Comparison of ENCODE assay signal across 18 cellular contexts in genomic region chr16:75273054-75273925, GRCh38. TPM values are rescaled to one million over a fixed set of nuclear protein-coding genes. Genes with fewer than 3 reads are reported as not detected.
A peak's percentile ranks its signal among the peaks of the same experiment; 100 is the strongest.
DNase-seq lines count a peak whose midpoint lies in the region; ATAC-seq and TF ChIP-seq lines count a peak whose summit lies in the region.
"Had no signal": no experiment of that assay in that cellular context is flagged by ENCODE, and none has a peak within 500 bp of the region (broad histone marks: within the 10 kb centered on the region; RNA-seq: fewer than 3 reads in every experiment).

No MANE protein-coding gene starts in this region.

- BruUV-seq in mammary epithelial cell (replicated peaks; lab: Mats Ljungman, UMichigan) = no TSS peak

- H3K4me3 ChIP-seq in AG04450 (ENCODE audit: low read depth, low read length) (no peak overlapping the region), mammary epithelial cell (replicated peaks in 1 of 3; ENCODE audit: insufficient read depth in 1 of 3, low read depth in 2 of 3, low read length in 3 of 3) (no peak overlapping the region), thyroid gland (replicated peaks in 1 of 3) (no peak overlapping the region)
- H3K4me3 ChIP-seq: stomach had no signal

- H3K4me1 ChIP-seq in mammary epithelial cell (ENCODE audit: insufficient read depth, low read length) = peaks cover 17% of the 10 kb centered on the region
- peaks cover 0 to 2% of the 10 kb centered on the region in 2 donors for H3K4me1 ChIP-seq in thyroid gland

- no peak for TF ChIP-seq POLR2A in thyroid gland (IDR thresholded peaks at IDR 0.05)

- CTCF ChIA-PET in AG04450 (lab: Charles Lee) = interaction anchor here (0.5 kb wide), 1 partner anchor 11 kb away, joined by 5 read pairs; no protein-coding TSS in a partner anchor
- CTCF ChIA-PET in mammary epithelial cell (lab: Charles Lee; ENCODE audit: low non-redundant PET) = no interaction called here
- CTCF ChIA-PET in T-cell (lab: Charles Lee) = no interaction called here

- POLR2A ChIA-PET in AG04450 (lab: Yijun Ruan, JAX) (no interaction called here), T-cell (lab: Charles Lee) (no interaction called here)

- H3K4me1 Mint-ChIP-seq in T-cell = peaks cover 4 to 6% (median 5%) of the 10 kb centered on the region in 3 donors
- H3K4me1 Mint-ChIP-seq: naive thymus-derived CD8-positive, alpha-beta T cell had no signal

- dilution Hi-C loops in mammary epithelial cell (cut with HindIII; ENCODE audit: low sequenced_read_pairs) = no loop called here

- no peaks in the 10 kb centered on the region for H3K36me3 ChIP-seq in mammary epithelial cell (ENCODE audit: insufficient read depth, low read length)
- H3K36me3 ChIP-seq in thyroid gland = no peaks in the 10 kb centered on the region
- H3K36me3 ChIP-seq: stomach had no signal

- no peak overlapping the region for H2AFZ ChIP-seq in mammary epithelial cell (ENCODE audit: low read depth, low read length)

- H3K36me3 Mint-ChIP-seq in T-cell = no peaks in the 10 kb centered on the region
- H3K36me3 Mint-ChIP-seq: activated CD4-positive, alpha-beta memory T cell treated with anti-CD3 and anti-CD28 coated beads for 36 hours; activated naive CD8-positive, alpha-beta T cell treated with anti-CD3 and anti-CD28 coated beads, Interleukin-2, amount 10 ng/mL, durations not matched to agents 7 days and 5 days; naive thymus-derived CD8-positive, alpha-beta T cell had no signal

- H3K9me3 ChIP-seq in AG04450 (ENCODE audit: control insufficient read depth, insufficient read depth, low read length) = no peaks in the 10 kb centered on the region
- no peaks in the 10 kb centered on the region for H3K9me3 ChIP-seq in mammary epithelial cell (replicated peaks; ENCODE audit: insufficient read depth, low read length)
- H3K9me3 ChIP-seq in thyroid gland = no peaks in the 10 kb centered on the region
- H3K9me3 ChIP-seq: stomach had no signal

- H3K27me3 ChIP-seq in AG04450 (ENCODE audit: control insufficient read depth, insufficient read depth, low read length) (no peaks in the 10 kb centered on the region), mammary epithelial cell (ENCODE audit: insufficient read depth, low read length) (no peaks in the 10 kb centered on the region), thyroid gland (no peaks in the 10 kb centered on the region)
- H3K27me3 ChIP-seq: stomach had no signal

- H4K20me1 ChIP-seq in mammary epithelial cell (ENCODE audit: insufficient read depth, low read length) = no peaks in the 10 kb centered on the region

- peaks cover 17 to 23% of the 10 kb centered on the region in 2 donors for H3K27me3 Mint-ChIP-seq in T-cell

- WGBS in mammary epithelial cell (ENCODE audit: low coverage, missing lambda C conversion rate) = 67% methylated on average over 5 of the region's 23 CpGs
- WGBS in thyroid gland, 2 donors = 87 to 88% methylated on average over 15 to 23 of the region's 23 CpGs

- H3K4me2 ChIP-seq in mammary epithelial cell (ENCODE audit: insufficient read depth, low read depth, low read length) = no peak overlapping the region

- no peak overlapping the region for H3K9ac ChIP-seq in mammary epithelial cell (ENCODE audit: insufficient read depth, low read length)

- TF ChIP-seq CTCF in AG04450 (IDR thresholded peaks at IDR 0.05; ENCODE audit: low read depth, low read length) (no peak), mammary epithelial cell (conservative IDR thresholded peaks at IDR 0.05 in 1 of 2, IDR thresholded peaks at IDR 0.05 in 1 of 2; ENCODE audit: extremely low read depth in 1 of 2, insufficient read depth in 1 of 2, low read depth in 1 of 2, low read length in 2 of 2) (no peak), thyroid gland (IDR thresholded peaks at IDR 0.05) (no peak)

- H3K4me3 Mint-ChIP-seq in T-cell = no peak overlapping the region
- H3K4me3 Mint-ChIP-seq: activated CD4-positive, alpha-beta memory T cell treated with anti-CD3 and anti-CD28 coated beads for 36 hours; activated naive CD8-positive, alpha-beta T cell treated with anti-CD3 and anti-CD28 coated beads, Interleukin-2, amount 10 ng/mL, durations not matched to agents 7 days and 5 days; activated T-cell treated with anti-CD3 and anti-CD28 coated beads, Interleukin-2, amount 50 U/mL, for 4 hours; naive thymus-derived CD8-positive, alpha-beta T cell had no signal

- intact Hi-C loops in mammary epithelial cell (cut with micrococcal nuclease) = no loop called here
- intact Hi-C loops in thyroid gland (cut with DNase I) = no loop called here

- H3K27ac Mint-ChIP-seq in T-cell = no peak overlapping the region
- H3K27ac Mint-ChIP-seq: activated CD4-positive, alpha-beta memory T cell treated with anti-CD3 and anti-CD28 coated beads for 36 hours; activated naive CD8-positive, alpha-beta T cell treated with anti-CD3 and anti-CD28 coated beads, Interleukin-2, amount 10 ng/mL, durations not matched to agents 7 days and 5 days; naive thymus-derived CD8-positive, alpha-beta T cell had no signal

- DNase-seq in AG04450 (ENCODE audit: low read depth, low spot score) (no peak), NCI-H226 (peak; percentile 70), mammary epithelial cell (peak; percentile 66), kidney glomerular epithelial cell (lab: John Stamatoyannopoulos, UW) (peak; percentile 10), T-cell (no peak), HT-29 (ENCODE audit: low spot score) (no peak), thyroid gland (no peak), NCI-H1436 treated with DMSO at 0.1 percent for 48 hours (lab: John Stamatoyannopoulos, UW) (no peak)
- DNase-seq: activated CD4-positive, alpha-beta memory T cell treated with anti-CD3 and anti-CD28 coated beads for 36 hours; activated naive CD8-positive, alpha-beta T cell treated with anti-CD3 and anti-CD28 coated beads, Interleukin-2, amount 10 ng/mL, durations not matched to agents 7 days and 5 days; activated T-cell treated with anti-CD3 and anti-CD28 coated beads, Interleukin-2, amount 50 U/mL, for 4 hours; caudate nucleus; effector CD8-positive, alpha-beta T cell; NCI-H1694; stomach had no signal

- in situ Hi-C loops in mammary epithelial cell (cut with MboI; ENCODE audit: low sequenced_read_pairs in 2 of 2) = no loop called here

- no peaks in the 10 kb centered on the region for H3K9me3 Mint-ChIP-seq in T-cell
- H3K9me3 Mint-ChIP-seq: activated CD4-positive, alpha-beta memory T cell treated with anti-CD3 and anti-CD28 coated beads for 36 hours; activated naive CD8-positive, alpha-beta T cell treated with anti-CD3 and anti-CD28 coated beads, Interleukin-2, amount 10 ng/mL, durations not matched to agents 7 days and 5 days; activated T-cell treated with anti-CD3 and anti-CD28 coated beads, Interleukin-2, amount 50 U/mL, for 4 hours had no signal

- H3K79me2 ChIP-seq in mammary epithelial cell (ENCODE audit: insufficient read depth, low read length) = no peaks in the 10 kb centered on the region

- H3K27ac ChIP-seq in AG04450 (ENCODE audit: low read depth, low read length) (peak overlapping the region; percentile 11), mammary epithelial cell (ENCODE audit: insufficient read depth, low read depth, low read length) (no peak overlapping the region), thyroid gland (no peak overlapping the region)
- H3K27ac ChIP-seq: stomach had no signal

- ATAC-seq in T-cell (replicated peaks in 1 of 4) = no peak
- ATAC-seq: activated T-cell treated with anti-CD3 and anti-CD28 coated beads, Interleukin-2, amount 50 U/mL, for 4 hours; naive thymus-derived CD8-positive, alpha-beta T cell had no signal

RNA-seq across cellular contexts. Expression of gene BCAR1, which starts 21.9 kb away (rescaled TPM):
- 16.1 and 26.9 TPM in 2 replicates for polyA plus RNA-seq in AG04450 (2011; rRNA removed)
- 20.3 and 25.8 TPM in 2 replicates for polyA minus RNA-seq in AG04450 (2011; rRNA and poly(A)+ RNA removed)
- 100 to 1,000 TPM in 1 of 2 donors, 10 to 100 TPM in 1; 58.0 to 103 TPM for total RNA-seq in mammary epithelial cell
- 46.8 TPM for polyA plus RNA-seq in mammary epithelial cell
- polyA minus RNA-seq in mammary epithelial cell = 19.5 TPM
- 1 to 10 TPM in 2 of 5 donors, under 1 TPM in 3; 0.49 to 1.6 (median 0.98) TPM for total RNA-seq in T-cell
- total RNA-seq in HT-29 (2014; rRNA removed; shearing (Covaris generic)) = 230 and 270 TPM in 2 replicates
- total RNA-seq in thyroid gland = 10 to 100 TPM; 51.1 to 89.9 (median 71.3) TPM
- total RNA-seq: activated naive CD8-positive, alpha-beta T cell treated with anti-CD3 and anti-CD28 coated beads, Interleukin-2, amount 10 ng/mL, durations not matched to agents 7 days and 5 days had no signal
- polyA plus RNA-seq: naive thymus-derived CD8-positive, alpha-beta T cell had no signal

RNA-seq across cellular contexts. Expression of gene CTRB1, which starts 54.5 kb away (rescaled TPM):
- polyA plus RNA-seq in AG04450 (2011; rRNA removed) (not detected in 2 replicates), mammary epithelial cell (not detected)
- not detected in 2 replicates for polyA minus RNA-seq in AG04450 (2011; rRNA and poly(A)+ RNA removed)
- total RNA-seq in mammary epithelial cell (not detected), T-cell (1 to 10 TPM in 3 of 5 donors, not detected in 2; 6.1 to 8.3 (median 7.9) TPM), thyroid gland (not detected)
- not detected for polyA minus RNA-seq in mammary epithelial cell
- not detected in 2 replicates for total RNA-seq in HT-29 (2014; rRNA removed; shearing (Covaris generic))
- total RNA-seq: activated CD4-positive, alpha-beta memory T cell treated with anti-CD3 and anti-CD28 coated beads for 36 hours; activated naive CD8-positive, alpha-beta T cell treated with anti-CD3 and anti-CD28 coated beads, Interleukin-2, amount 10 ng/mL, durations not matched to agents 7 days and 5 days; fibroblast of villous mesenchyme; naive thymus-derived CD8-positive, alpha-beta T cell; NCI-H460; stomach had no signal
- polyA plus RNA-seq: naive thymus-derived CD8-positive, alpha-beta T cell had no signal

Comparison
In these comparisons a context has a peak if more than half of its experiments do, and no peak if none do; other contexts are left out.
1. DNase-seq: peak in NCI-H226 (single experiment), mammary epithelial cell (single experiment) and kidney glomerular epithelial cell (single experiment); none in AG04450 (single experiment), T-cell (0 of 34), HT-29 (single experiment), thyroid gland (0 of 2) and NCI-H1436 treated with DMSO at 0.1 percent for 48 hours (single experiment).
2. RNA of gene BCAR1, which starts 21.9 kb away (total RNA-seq): 230 to 270 TPM in HT-29, 58.0 to 103 TPM in mammary epithelial cell and 51.1 to 89.9 TPM in thyroid gland; 0.49 to 1.6 TPM in T-cell; every median in the first group is over 10 times any median in the second.